ENCODE assay signal across 10 cellular contexts in genomic region chr16:9061358-9061813, GRCh38. TPM values are rescaled to one million over a fixed set of nuclear protein-coding genes. Genes with fewer than 3 reads are reported as not detected.
DNase-seq lines count a peak whose midpoint lies in the region; ATAC-seq and TF ChIP-seq lines count a peak whose summit lies in the region.
"Had no signal": no experiment of that assay in that cellular context is flagged by ENCODE, and none has a peak within 500 bp of the region (broad histone marks: within the 10 kb centered on the region; RNA-seq: fewer than 3 reads in every experiment).

No MANE protein-coding gene starts in this region.

- TF ChIP-seq POLR2A in heart left ventricle (IDR thresholded peaks at IDR 0.05) (no peak), vagina (IDR thresholded peaks at IDR 0.05) (no peak)

- H3K36me3 ChIP-seq in heart left ventricle (no peaks in the 10 kb centered on the region), vagina (no peaks in the 10 kb centered on the region), SJCRH30 (no peaks in the 10 kb centered on the region)

- peak; percentile 77 for ATAC-seq in activated naive CD8-positive, alpha-beta T cell treated with anti-CD3 and anti-CD28 coated beads, Interleukin-2, amount 10 ng/mL, durations not matched to agents 7 days and 5 days (ENCODE audit: low read depth)
- peak; percentile 90 to 98 (median 96) for ATAC-seq in heart left ventricle
- ATAC-seq in HG03045 (IDR thresholded peaks at IDR 0.05; ENCODE audit: unreplicated experiment), result no peak
- ATAC-seq: body of pancreas had no signal

- intact Hi-C loops in heart left ventricle (cut with DNase I), result no loop called here
- intact Hi-C loops in vagina (cut with DNase I), result no loop called here

- H3K27ac ChIP-seq in heart left ventricle, result peak overlapping the region; percentile 28 to 81 (median 56)
- peak overlapping the region; percentile 26 for H3K27ac ChIP-seq in vagina
- H3K27ac ChIP-seq in SJCRH30, result no peak overlapping the region
- H3K27ac ChIP-seq: body of pancreas had no signal

- TF ChIP-seq CTCF in heart left ventricle (IDR thresholded peaks at IDR 0.05) (no peak), vagina (IDR thresholded peaks at IDR 0.05) (no peak)

- H3K9me3 ChIP-seq in heart left ventricle (no peaks in the 10 kb centered on the region), vagina (no peaks in the 10 kb centered on the region), SJCRH30 (replicated peaks) (no peaks in the 10 kb centered on the region)
- H3K9me3 ChIP-seq: body of pancreas had no signal

- WGBS in heart left ventricle, 4 donors, result 33 to 50% (median 37%) methylated on average over 4 of the region's 4 CpGs

- POLR2A ChIA-PET in activated naive CD8-positive, alpha-beta T cell treated with anti-CD3 and anti-CD28 coated beads, Interleukin-2, amount 10 ng/mL, durations not matched to agents 7 days and 5 days (lab: Charles Lee), result interaction anchor here (0.6 to 1.8 kb wide), 3 partner anchors 29 to 1324 kb away, joined by 3 to 11 read pairs (median 3); partner anchors contain the start of gene HAPSTR1

- H3K4me1 ChIP-seq in heart left ventricle (peaks cover 0 to 22% (median 7%) of the 10 kb centered on the region in 12 donors), vagina (no peaks in the 10 kb centered on the region), SJCRH30 (no peaks in the 10 kb centered on the region)
- H3K4me1 ChIP-seq: body of pancreas had no signal

- peak overlapping the region; percentile 62 for H3K4me3 Mint-ChIP-seq in activated naive CD8-positive, alpha-beta T cell treated with anti-CD3 and anti-CD28 coated beads, Interleukin-2, amount 10 ng/mL, durations not matched to agents 7 days and 5 days
- no peak overlapping the region for H3K4me3 Mint-ChIP-seq in activated naive CD8-positive, alpha-beta T cell treated with anti-CD3 and anti-CD28 coated beads for 36 hours

- H3K27me3 ChIP-seq in heart left ventricle (no peaks in the 10 kb centered on the region), vagina (no peaks in the 10 kb centered on the region), SJCRH30 (no peaks in the 10 kb centered on the region)
- H3K27me3 ChIP-seq: body of pancreas had no signal

- no peak for DNase-seq in activated naive CD8-positive, alpha-beta T cell treated with anti-CD3 and anti-CD28 coated beads, Interleukin-2, amount 10 ng/mL, durations not matched to agents 7 days and 5 days
- DNase-seq in activated naive CD8-positive, alpha-beta T cell treated with anti-CD3 and anti-CD28 coated beads for 36 hours, result no peak
- DNase-seq in NCI-H774 (lab: John Stamatoyannopoulos, UW), result peak; percentile 12
- peak in 4 of 5 donors; percentile 55 to 75 (median 66) for DNase-seq in heart left ventricle
- DNase-seq in vagina (ENCODE audit: extremely low spot score in 2 of 2), result no peak
- no peak for DNase-seq in SJCRH30
- no peak for DNase-seq in NCI-H1436 (lab: John Stamatoyannopoulos, UW)
- DNase-seq: DMS79 had no signal

- peak overlapping the region; percentile 40 for H3K27ac Mint-ChIP-seq in activated naive CD8-positive, alpha-beta T cell treated with anti-CD3 and anti-CD28 coated beads, Interleukin-2, amount 10 ng/mL, durations not matched to agents 7 days and 5 days
- no peak overlapping the region for H3K27ac Mint-ChIP-seq in activated naive CD8-positive, alpha-beta T cell treated with anti-CD3 and anti-CD28 coated beads for 36 hours

- no peaks in the 10 kb centered on the region for H3K9me3 Mint-ChIP-seq in activated naive CD8-positive, alpha-beta T cell treated with anti-CD3 and anti-CD28 coated beads, Interleukin-2, amount 10 ng/mL, durations not matched to agents 7 days and 5 days
- H3K9me3 Mint-ChIP-seq in activated naive CD8-positive, alpha-beta T cell treated with anti-CD3 and anti-CD28 coated beads for 36 hours, result no peaks in the 10 kb centered on the region

- peaks cover 4% of the 10 kb centered on the region for H3K27me3 Mint-ChIP-seq in activated naive CD8-positive, alpha-beta T cell treated with anti-CD3 and anti-CD28 coated beads, Interleukin-2, amount 10 ng/mL, durations not matched to agents 7 days and 5 days
- H3K27me3 Mint-ChIP-seq in activated naive CD8-positive, alpha-beta T cell treated with anti-CD3 and anti-CD28 coated beads for 36 hours, result no peaks in the 10 kb centered on the region

- H3K4me3 ChIP-seq in heart left ventricle (no peak overlapping the region), vagina (no peak overlapping the region), SJCRH30 (no peak overlapping the region)
- H3K4me3 ChIP-seq: body of pancreas had no signal

- no peaks in the 10 kb centered on the region for H3K36me3 Mint-ChIP-seq in activated naive CD8-positive, alpha-beta T cell treated with anti-CD3 and anti-CD28 coated beads, Interleukin-2, amount 10 ng/mL, durations not matched to agents 7 days and 5 days
- no peaks in the 10 kb centered on the region for H3K36me3 Mint-ChIP-seq in activated naive CD8-positive, alpha-beta T cell treated with anti-CD3 and anti-CD28 coated beads for 36 hours

- peaks cover 9% of the 10 kb centered on the region for H3K4me1 Mint-ChIP-seq in activated naive CD8-positive, alpha-beta T cell treated with anti-CD3 and anti-CD28 coated beads, Interleukin-2, amount 10 ng/mL, durations not matched to agents 7 days and 5 days
- H3K4me1 Mint-ChIP-seq in activated naive CD8-positive, alpha-beta T cell treated with anti-CD3 and anti-CD28 coated beads for 36 hours, result peaks cover 15% of the 10 kb centered on the region

RNA-seq across cellular contexts. Expression of gene HAPSTR1, which starts 30.1 kb away (rescaled TPM):
- 10 to 100 TPM; 71.6 to 72.2 TPM for total RNA-seq in activated naive CD8-positive, alpha-beta T cell treated with anti-CD3 and anti-CD28 coated beads, Interleukin-2, amount 10 ng/mL, durations not matched to agents 7 days and 5 days
- 10 to 100 TPM; 64.5 to 65.5 TPM for total RNA-seq in activated naive CD8-positive, alpha-beta T cell treated with anti-CD3 and anti-CD28 coated beads for 36 hours
- total RNA-seq in heart left ventricle (10 to 100 TPM; 48.9 to 78.4 (median 62.5) TPM), vagina (33.6 TPM)
- 10 to 100 TPM; 13.3 to 28.9 TPM for polyA plus RNA-seq in heart left ventricle
- total RNA-seq in SJCRH30 (2014; rRNA removed; shearing (Covaris generic)), result 52.5 and 59.3 TPM in 2 replicates

Comparison
In these comparisons a context has a peak if more than half of its experiments do, and no peak if none do; other contexts are left out.
1. DNase-seq: peak in NCI-H774 (single experiment) and heart left ventricle (4 of 5); none in activated naive CD8-positive, alpha-beta T cell treated with anti-CD3 and anti-CD28 coated beads, Interleukin-2, amount 10 ng/mL, durations not matched to agents 7 days and 5 days (single experiment), activated naive CD8-positive, alpha-beta T cell treated with anti-CD3 and anti-CD28 coated beads for 36 hours (single experiment), vagina (0 of 2), SJCRH30 (0 of 2) and NCI-H1436 (single experiment).